Comparison of ENCODE assay signal across 1 cellular context in the genomic region with DNA sequence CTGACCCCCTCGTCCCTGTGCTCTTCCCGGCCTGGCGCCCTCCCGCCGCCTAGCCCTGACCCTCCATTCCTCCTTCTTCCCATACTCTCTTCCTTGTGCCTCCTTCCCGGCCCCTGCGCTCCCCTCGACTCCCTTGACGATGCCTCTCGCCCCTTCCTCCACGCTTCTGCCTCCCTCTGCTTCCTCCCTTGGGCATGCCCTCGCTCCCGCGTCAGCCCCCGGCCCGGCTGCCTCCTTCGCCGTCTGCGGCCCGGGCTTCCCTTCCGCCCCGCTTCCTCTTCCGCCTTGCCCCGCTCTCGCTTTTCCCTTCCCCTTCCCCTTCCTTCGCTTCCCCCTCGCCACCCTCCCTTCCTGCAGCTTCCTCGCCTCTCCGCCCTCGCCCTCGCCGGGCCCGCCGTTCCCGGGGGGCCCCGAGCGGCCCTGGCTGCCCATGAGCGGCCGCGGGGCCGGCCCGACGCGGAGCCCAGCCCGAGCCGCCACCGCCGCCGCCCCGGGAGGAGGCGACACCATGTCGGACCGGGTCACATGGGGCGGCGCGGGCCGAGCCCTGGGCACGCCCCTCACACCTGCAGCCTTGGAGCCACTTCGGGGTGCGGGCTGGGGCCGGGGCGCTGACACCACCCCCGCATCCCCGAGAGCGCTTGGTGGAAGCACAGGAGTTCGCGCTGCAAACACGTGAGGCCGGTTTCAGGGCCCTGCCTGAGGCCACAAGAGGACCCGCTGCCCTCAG.
TF ChIP-seq lines count a peak whose summit lies in the region.

Gene FBXW4 (minus strand): TSS at position 497 of the 730 bp plus-strand sequence. CDS start 65 bp downstream, at position 432.

TF ChIP-seq in A549, 52 proteins besides CTCF, POLR2A, EP300 and RAD21 (continued from another document):
- TF ChIP-seq, protein P1, sequence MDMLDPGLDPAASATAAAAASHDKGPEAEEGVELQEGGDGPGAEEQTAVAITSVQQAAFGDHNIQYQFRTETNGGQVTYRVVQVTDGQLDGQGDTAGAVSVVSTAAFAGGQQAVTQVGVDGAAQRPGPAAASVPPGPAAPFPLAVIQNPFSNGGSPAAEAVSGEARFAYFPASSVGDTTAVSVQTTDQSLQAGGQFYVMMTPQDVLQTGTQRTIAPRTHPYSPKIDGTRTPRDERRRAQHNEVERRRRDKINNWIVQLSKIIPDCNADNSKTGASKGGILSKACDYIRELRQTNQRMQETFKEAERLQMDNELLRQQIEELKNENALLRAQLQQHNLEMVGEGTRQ (IDR thresholded peaks at IDR 0.05) = peak; percentile 64
- TF ChIP-seq ZNF302 (CRISPR knock-in tag; IDR thresholded peaks at IDR 0.05) = no peak
- TF ChIP-seq RCOR1 (IDR thresholded peaks at IDR 0.05; ENCODE audit: low read depth, low read length) = no peak
- TF ChIP-seq FOSL2 (IDR thresholded peaks at IDR 0.05) = no peak
- no peak for TF ChIP-seq FOSL2 (CRISPR knock-in tag; IDR thresholded peaks at IDR 0.05)
- TF ChIP-seq NFE2L2 (conservative IDR thresholded peaks at IDR 0.05; ENCODE audit: low read length) = no peak
- TF ChIP-seq TP53 (CRISPR knock-in tag; IDR thresholded peaks at IDR 0.05) = no peak
- 0 out of 3 replicates have a peak, but pooled peaks have one; percentile 25 for TF ChIP-seq BCL3 (IDR thresholded peaks at IDR 0.05)
- TF ChIP-seq RARB (CRISPR knock-in tag; IDR thresholded peaks at IDR 0.05) = no peak
- no peak for TF ChIP-seq CHD4 (IDR thresholded peaks at IDR 0.05; ENCODE audit: borderline replicate concordance)
- no peak for TF ChIP-seq ESRRA (IDR thresholded peaks at IDR 0.05; ENCODE audit: borderline replicate concordance, low read length)
- TF ChIP-seq, protein P2, sequence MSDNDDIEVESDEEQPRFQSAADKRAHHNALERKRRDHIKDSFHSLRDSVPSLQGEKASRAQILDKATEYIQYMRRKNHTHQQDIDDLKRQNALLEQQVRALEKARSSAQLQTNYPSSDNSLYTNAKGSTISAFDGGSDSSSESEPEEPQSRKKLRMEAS (IDR thresholded peaks at IDR 0.05) = peak; percentile 76
- no peak; the same call in 1 of the 2 replicates for TF ChIP-seq PHF8 (IDR thresholded peaks at IDR 0.05; ENCODE audit: borderline replicate concordance, low read depth)
- no peak for TF ChIP-seq HEYL (CRISPR knock-in tag; IDR thresholded peaks at IDR 0.05)
- peak; percentile 80; the same call in 1 of the 2 replicates for TF ChIP-seq FOSB (CRISPR knock-in tag; IDR thresholded peaks at IDR 0.05)
- TF ChIP-seq JUN (IDR thresholded peaks at IDR 0.05) = peak; percentile 48 to 60; a peak in 2 of 5 replicates
TF ChIP-seq in A549: peak in this region for 5.
